Comparison of ENCODE assay signal across 32 cellular contexts in genomic region chr11:87028688-87029087, GRCh38.
"Had no signal": no experiment of that assay in that cellular context is flagged by ENCODE, and none has a peak within 500 bp of the region (broad histone marks: within the 10 kb centered on the region; RNA-seq: fewer than 3 reads in every experiment).

No MANE protein-coding gene starts in this region.

- ATAC-seq: activated CD8-positive, alpha-beta memory T cell treated with anti-CD3 and anti-CD28 coated beads, Interleukin-2, amount 10 ng/mL, durations not matched to agents 7 days and 5 days; activated CD8-positive, alpha-beta T cell treated with anti-CD3 and anti-CD28 coated beads, Interleukin-2, amount 10 ng/mL, durations not matched to agents 7 days and 5 days; activated naive CD8-positive, alpha-beta T cell treated with anti-CD3 and anti-CD28 coated beads, Interleukin-2, amount 50 U/mL, for 24 hours; gastroesophageal sphincter; left colon; naive thymus-derived CD4-positive, alpha-beta T cell; pancreas; stimulated activated memory B cell treated with anti-CD40 and anti-IgM and Interleukin-4, amounts not matched to agents 10 μg/mL and 1 μg/mL and 100 μg/mL, for 72 hours; T-helper 17 cell; WTC11 had no signal

- H3K9me3 ChIP-seq: colonic mucosa, gastroesophageal sphincter, pancreas, prostate gland, sigmoid colon, stomach, thyroid gland, upper lobe of left lung, vagina had no signal

- H3K79me2 ChIP-seq: hepatocyte had no signal

- H3K27ac ChIP-seq: cardiac muscle cell, colonic mucosa, gastroesophageal sphincter, hepatocyte, pancreas, prostate gland, sigmoid colon, stomach, thyroid gland, upper lobe of left lung, vagina had no signal

- H3K36me3 ChIP-seq: cardiac muscle cell, colonic mucosa, gastroesophageal sphincter, pancreas, prostate gland, sigmoid colon, stomach, thyroid gland, upper lobe of left lung, vagina had no signal

- FAIRE-seq: endometrium, pancreas, small intestine had no signal

- H2AFZ ChIP-seq: hepatocyte had no signal

- H3K4me1 ChIP-seq: colonic mucosa, gastroesophageal sphincter, pancreas, prostate gland, stomach, thyroid gland, upper lobe of left lung, vagina had no signal

- H3K4me3 ChIP-seq: cardiac muscle cell, colonic mucosa, gastroesophageal sphincter, hepatocyte, pancreas, prostate gland, sigmoid colon, stomach, thyroid gland, upper lobe of left lung, vagina had no signal

- H3K27me3 ChIP-seq: cardiac muscle cell, colonic mucosa, gastroesophageal sphincter, hepatocyte, pancreas, sigmoid colon, stomach, thyroid gland, upper lobe of left lung, vagina had no signal

- DNase-seq: activated CD8-positive, alpha-beta memory T cell treated with anti-CD3 and anti-CD28 coated beads, Interleukin-2, amount 10 ng/mL, durations not matched to agents 7 days and 5 days; activated CD8-positive, alpha-beta T cell treated with anti-CD3 and anti-CD28 coated beads, Interleukin-2, amount 10 ng/mL, durations not matched to agents 7 days and 5 days; activated naive CD8-positive, alpha-beta T cell treated with anti-CD3 and anti-CD28 coated beads, Interleukin-2, amount 50 U/mL, for 24 hours; activated T-cell treated with anti-CD3 and anti-CD28 coated beads, Interleukin-2, amount 50 U/mL, for 48 hours; anterior cingulate cortex; cerebellar nuclear complex; colonic mucosa; effector CD8-positive, alpha-beta T cell; erythroblast; islet precursor cell; left colon; naive thymus-derived CD4-positive, alpha-beta T cell; nucleus accumbens; pancreas; retina; sigmoid colon; small intestine; stimulated activated CD4-positive, alpha-beta T cell treated with anti-CD3 and anti-CD28 coated beads, Interleukin-1b, Interleukin-23, amount 100 ng/mL, for 48 hours; stimulated activated CD4-positive, alpha-beta T cell treated with anti-CD3 and anti-CD28 coated beads, Interleukin-4, amount 100 ng/mL, for 4 hours; stimulated activated CD8-positive, alpha-beta memory T cell treated with anti-CD3 and anti-CD28 coated beads, Interleukin-4, amount 100 ng/mL, for 48 hours; stomach; T-helper 17 cell; thyroid gland; upper lobe of left lung had no signal
